In the genomic region with DNA sequence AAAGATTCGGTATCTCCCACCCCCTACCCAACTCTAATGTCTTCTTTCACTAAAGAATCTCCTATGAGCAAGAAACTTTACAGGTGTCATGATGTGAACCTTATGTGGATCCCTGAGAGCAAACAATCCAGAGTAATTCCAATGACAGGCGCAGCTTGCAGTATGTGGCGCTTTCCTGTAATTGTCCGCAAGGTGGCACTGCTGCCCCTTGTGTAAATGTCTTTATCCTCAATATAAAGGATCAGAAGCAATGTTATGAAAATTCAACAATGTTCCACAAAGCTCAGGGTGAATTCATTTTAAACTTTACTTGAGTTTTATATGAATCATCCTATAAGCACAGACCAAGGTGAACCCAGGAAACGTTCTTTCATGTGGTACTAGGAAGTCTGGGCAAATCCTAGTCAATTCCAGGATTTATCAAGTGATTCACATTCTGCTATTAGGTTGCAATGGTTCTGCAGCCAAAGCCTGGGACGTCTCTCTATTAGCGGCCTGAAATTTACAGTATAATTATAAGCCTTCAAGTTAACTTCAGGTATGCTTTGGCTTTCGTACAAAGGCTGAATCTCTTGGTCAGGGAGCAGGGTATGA, we compare ENCODE assay signal across 8 cellular contexts.
DNase-seq lines count a peak whose midpoint lies in the region; ATAC-seq lines count a peak whose summit lies in the region.

No MANE protein-coding gene starts in this region.

- CTCF ChIA-PET in activated CD8-positive, alpha-beta T cell treated with anti-CD3 and anti-CD28 coated beads, Interleukin-2, amount 10 ng/mL, durations not matched to agents 7 days and 5 days (lab: Charles Lee): interaction anchor here (0.6 to 8.6 kb wide), 39 partner anchors 9 to 468 kb away, joined by 3 to 158 read pairs (median 4); a partner anchor contains a TSS

- ATAC-seq in HG03354 (IDR thresholded peaks at IDR 0.05; ENCODE audit: poor library complexity, severe bottlenecking, unreplicated experiment): peak; percentile 50
- ATAC-seq in activated CD8-positive, alpha-beta T cell treated with anti-CD3 and anti-CD28 coated beads, Interleukin-2, amount 10 ng/mL, durations not matched to agents 7 days and 5 days: peak; percentile 73
- peak; percentile 78 for ATAC-seq in effector memory CD8-positive, alpha-beta T cell (replicated peaks)

- no peak overlapping the region for H3K4me3 Mint-ChIP-seq in activated CD8-positive, alpha-beta T cell treated with anti-CD3 and anti-CD28 coated beads, Interleukin-2, amount 10 ng/mL, durations not matched to agents 7 days and 5 days
- no peak overlapping the region for H3K4me3 Mint-ChIP-seq in effector memory CD8-positive, alpha-beta T cell

- no peaks in the 10 kb centered on the region for H3K4me1 Mint-ChIP-seq in activated CD8-positive, alpha-beta T cell treated with anti-CD3 and anti-CD28 coated beads, Interleukin-2, amount 10 ng/mL, durations not matched to agents 7 days and 5 days (ENCODE audit: low read depth)
- H3K4me1 Mint-ChIP-seq in effector memory CD8-positive, alpha-beta T cell (ENCODE audit: low read depth in 2 of 2): peaks cover 0 to 3% of the 10 kb centered on the region in 2 donors

- H3K9me3 Mint-ChIP-seq in activated CD8-positive, alpha-beta T cell treated with anti-CD3 and anti-CD28 coated beads, Interleukin-2, amount 10 ng/mL, durations not matched to agents 7 days and 5 days (ENCODE audit: insufficient read depth): no peaks in the 10 kb centered on the region
- H3K9me3 Mint-ChIP-seq in effector memory CD8-positive, alpha-beta T cell: no peaks in the 10 kb centered on the region

- POLR2A ChIA-PET in activated CD8-positive, alpha-beta T cell treated with anti-CD3 and anti-CD28 coated beads, Interleukin-2, amount 10 ng/mL, durations not matched to agents 7 days and 5 days (lab: Charles Lee): interaction anchor here (0.6 kb wide), 1 partner anchor 314 kb away, joined by 3 read pairs; a partner anchor contains a TSS

- peak; percentile 63 for DNase-seq in activated gamma-delta T cell treated with Interleukin-2 at 50 U/mL for 16 hours
- no peak for DNase-seq in activated gamma-delta T cell (lab: John Stamatoyannopoulos, UW)
- peak; percentile 26 to 77 for DNase-seq in NCI-H526 (lab: John Stamatoyannopoulos, UW)
- peak; percentile 81 for DNase-seq in activated CD8-positive, alpha-beta T cell treated with anti-CD3 and anti-CD28 coated beads, Interleukin-2, amount 10 ng/mL, durations not matched to agents 7 days and 5 days
- DNase-seq in effector memory CD8-positive, alpha-beta T cell: peak; percentile 60 to 64 (median 61)
- DNase-seq in medulla oblongata (ENCODE audit: extremely low spot score): peak; percentile 93
- DNase-seq in stimulated activated CD8-positive, alpha-beta memory T cell treated with anti-CD3 and anti-CD28 coated beads, Interleukin-15, amount 100 ng/mL, for 4 hours (ENCODE audit: low read depth in 2 of 2): peak; percentile 15 to 38

- no peaks in the 10 kb centered on the region for H3K36me3 Mint-ChIP-seq in activated CD8-positive, alpha-beta T cell treated with anti-CD3 and anti-CD28 coated beads, Interleukin-2, amount 10 ng/mL, durations not matched to agents 7 days and 5 days (ENCODE audit: low read depth)
- no peaks in the 10 kb centered on the region for H3K36me3 Mint-ChIP-seq in effector memory CD8-positive, alpha-beta T cell (ENCODE audit: insufficient read depth)

- H3K27ac Mint-ChIP-seq in activated CD8-positive, alpha-beta T cell treated with anti-CD3 and anti-CD28 coated beads, Interleukin-2, amount 10 ng/mL, durations not matched to agents 7 days and 5 days: no peak overlapping the region
- no peak overlapping the region for H3K27ac Mint-ChIP-seq in effector memory CD8-positive, alpha-beta T cell

- peaks cover 3% of the 10 kb centered on the region for H3K27me3 Mint-ChIP-seq in activated CD8-positive, alpha-beta T cell treated with anti-CD3 and anti-CD28 coated beads, Interleukin-2, amount 10 ng/mL, durations not matched to agents 7 days and 5 days (ENCODE audit: low read depth)
- peaks cover 18 to 22% of the 10 kb centered on the region in 2 donors for H3K27me3 Mint-ChIP-seq in effector memory CD8-positive, alpha-beta T cell
